8 cellular contexts compared by ENCODE assay signal in genomic region chr14:34873591-34874385, GRCh38. TPM values are rescaled to one million over a fixed set of nuclear protein-coding genes. Genes with fewer than 3 reads are reported as not detected.
DNase-seq lines count a peak whose midpoint lies in the region; ATAC-seq and TF ChIP-seq lines count a peak whose summit lies in the region.

No MANE protein-coding gene starts in this region.

- intact Hi-C loops in lower leg skin (cut with DNase I; ENCODE audit: low total_unique reads): no loop called here

- peak overlapping the region; percentile 83 for H3K4me3 ChIP-seq in lower leg skin (ENCODE audit: low read depth, poor library complexity, severe bottlenecking)

- DNase-seq in Ammon's horn (ENCODE audit: low spot score) (peak; percentile 83), NCI-H526 treated with DMSO at 0.1 percent for 48 hours (lab: John Stamatoyannopoulos, UW) (peak; percentile 55), dermis blood vessel endothelial cell (peak; percentile 84), lower leg skin (ENCODE audit: low spot score in 2 of 2) (peak; percentile 87 to 97)
- peak; percentile 82 to 87 for DNase-seq in activated CD4-positive, alpha-beta T cell treated with anti-CD3 and anti-CD28 coated beads, Interleukin-2, amount 50 U/mL, for 4 hours
- peak; percentile 70 to 87 (median 75) for DNase-seq in stimulated activated CD4-positive, alpha-beta T cell treated with anti-CD3 and anti-CD28 coated beads, TNF-alpha, amount 100 ng/mL, for 24 hours (ENCODE audit: low read depth in 3 of 3)

- WGBS in lower leg skin, 2 donors: 1% methylated on average over 37 to 57 of the region's 81 CpGs

- TF ChIP-seq CTCF in lower leg skin (IDR thresholded peaks at IDR 0.05): no peak

- peak in 1 of 2 donors; percentile 66 for TF ChIP-seq POLR2A in lower leg skin (IDR thresholded peaks at IDR 0.05)

- peak; percentile 65 for ATAC-seq in GM18909 (IDR thresholded peaks at IDR 0.05; ENCODE audit: poor library complexity, unreplicated experiment)
- peak; percentile 53 for ATAC-seq in HG03135 (IDR thresholded peaks at IDR 0.05; ENCODE audit: unreplicated experiment)

RNA-seq across cellular contexts. Expression of gene BAZ1A, which starts 1.4 kb away (rescaled TPM):
- 54.8 and 76.5 TPM in 2 replicates for total RNA-seq in dermis blood vessel endothelial cell
- 10 to 100 TPM; 27.7 to 47.9 (median 42.1) TPM for total RNA-seq in lower leg skin

Comparison
In these comparisons a context has a peak if more than half of its experiments do, and no peak if none do; other contexts are left out.
1. Peak in every context shown above with its lines: DNase-seq, ATAC-seq and H3K4me3 ChIP-seq.